17 cellular contexts compared by ENCODE assay signal in genomic region chr2:47227532-47228166, GRCh38. TPM values are rescaled to one million over a fixed set of nuclear protein-coding genes. Genes with fewer than 3 reads are reported as not detected.
DNase-seq lines count a peak whose midpoint lies in the region; FAIRE-seq and TF ChIP-seq lines count a peak whose summit lies in the region.
"Had no signal": no experiment of that assay in that cellular context is flagged by ENCODE, and none has a peak within 500 bp of the region (broad histone marks: within the 10 kb centered on the region; RNA-seq: fewer than 3 reads in every experiment).

No MANE protein-coding gene starts in this region.

- H3K27ac Mint-ChIP-seq in nephron, result peak overlapping the region; percentile 2 to 57 (median 47)

- in situ Hi-C loops in G401 (cut with HindIII; ENCODE audit: low sequenced_read_pairs), result no loop called here

- peaks cover 59% of the 10 kb centered on the region for H3K4me1 Mint-ChIP-seq in nephron

- peaks cover 6% of the 10 kb centered on the region for H3K4me1 ChIP-seq in suprapubic skin
- H3K4me1 ChIP-seq in right atrium auricular region, result peaks cover 0 to 45% of the 10 kb centered on the region in 2 donors

- DNase-seq in G401 (ENCODE audit: low spot score) (peak; percentile 59), NCI-H1417 treated with DMSO at 0.1 percent for 48 hours (lab: John Stamatoyannopoulos, UW) (peak; percentile 18), OCI-M1 (lab: John Stamatoyannopoulos, UW) (peak; percentile 67), suprapubic skin (ENCODE audit: low spot score in 2 of 2) (no peak), right atrium auricular region (ENCODE audit: low spot score) (no peak), RCC 7860 (ENCODE audit: low spot score) (no peak)
- DNase-seq: activated CD4-positive, alpha-beta T cell treated with anti-CD3 and anti-CD28 coated beads, Interleukin-2, amount 50 U/mL, for 48 hours; posterior cingulate gyrus; SK-N-SH; testis had no signal

- TF ChIP-seq EP300 in suprapubic skin (IDR thresholded peaks at IDR 0.05), result no peak

- no peak for TF ChIP-seq POLR2A in suprapubic skin (IDR thresholded peaks at IDR 0.05)

- FAIRE-seq in RCC 7860 (lab: Jason Lieb, UNC), result no peak
- FAIRE-seq: G401.6, HTR-8/SVneo, islet of Langerhans, TTC549 had no signal

- H3K9me3 Mint-ChIP-seq in nephron, result no peaks in the 10 kb centered on the region

- H3K36me3 ChIP-seq in suprapubic skin (no peaks in the 10 kb centered on the region), right atrium auricular region (no peaks in the 10 kb centered on the region)
- H3K36me3 ChIP-seq: BLaER1 had no signal

- H3K9me3 ChIP-seq in suprapubic skin, result no peaks in the 10 kb centered on the region
- no peaks in the 10 kb centered on the region for H3K9me3 ChIP-seq in right atrium auricular region
- H3K9me3 ChIP-seq: BLaER1, SK-N-SH, testis had no signal

- no peak overlapping the region for H3K27ac ChIP-seq in suprapubic skin
- H3K27ac ChIP-seq in right atrium auricular region, result no peak overlapping the region
- H3K27ac ChIP-seq: BLaER1, coronary artery, testis had no signal

- no peaks in the 10 kb centered on the region for H3K27me3 Mint-ChIP-seq in nephron (ENCODE audit: low read depth)

- H3K4me3 Mint-ChIP-seq in nephron, result no peak overlapping the region

- no peak for TF ChIP-seq CTCF in nephron (IDR thresholded peaks at IDR 0.05; ENCODE audit: unreplicated experiment in 3 of 3)
- no peak for TF ChIP-seq CTCF in suprapubic skin (IDR thresholded peaks at IDR 0.05)
- no peak for TF ChIP-seq CTCF in right atrium auricular region (IDR thresholded peaks at IDR 0.05)

- H3K4me3 ChIP-seq in suprapubic skin (no peak overlapping the region), right atrium auricular region (no peak overlapping the region)
- H3K4me3 ChIP-seq: BLaER1, coronary artery, testis had no signal

- H3K27me3 ChIP-seq in suprapubic skin (no peaks in the 10 kb centered on the region), right atrium auricular region (no peaks in the 10 kb centered on the region)
- H3K27me3 ChIP-seq: BLaER1, testis had no signal

- H3K36me3 Mint-ChIP-seq in nephron (ENCODE audit: low read depth), result no peaks in the 10 kb centered on the region

- WGBS in suprapubic skin, result 92% methylated on average over 7 of the region's 7 CpGs

RNA-seq across cellular contexts. Expression of gene CALM2, which starts 51.3 kb away (rescaled TPM):
- 657 and 774 TPM in 2 replicates for total RNA-seq in G401 (2014; rRNA removed; shearing (Covaris generic))
- total RNA-seq in suprapubic skin, result 100 to 1,000 TPM; 273 to 348 (median 326) TPM
- total RNA-seq in right atrium auricular region, result 100 to 1,000 TPM; 435 to 481 TPM

Comparison
In these comparisons a context has a peak if more than half of its experiments do, and no peak if none do; other contexts are left out.
1. DNase-seq: peak in G401 (single experiment), NCI-H1417 treated with DMSO at 0.1 percent for 48 hours (single experiment) and OCI-M1 (single experiment); none in suprapubic skin (0 of 2), right atrium auricular region (single experiment) and RCC 7860 (single experiment).